In genomic region chr5:172443441-172444109, GRCh38 we compare ENCODE assay signal across 8 cellular contexts. TPM values are rescaled to one million over a fixed set of nuclear protein-coding genes. Genes with fewer than 3 reads are reported as not detected.
DNase-seq lines count a peak whose midpoint lies in the region; ATAC-seq and TF ChIP-seq lines count a peak whose summit lies in the region.

No MANE protein-coding gene starts in this region.

- H3K36me3 ChIP-seq in MG63, result peaks cover 3% of the 10 kb centered on the region; the same call in 1 of the 2 replicates

- H3K4me3 Mint-ChIP-seq in activated T-cell treated with anti-CD3 and anti-CD28 coated beads, Interleukin-2, amount 50 U/mL, for 4 hours, result no peak overlapping the region

- TF ChIP-seq CTCF in AG10803 (conservative IDR thresholded peaks at IDR 0.05; ENCODE audit: low read length), result no peak

- no peaks in the 10 kb centered on the region for H3K9me3 ChIP-seq in MG63

- peaks cover 22% of the 10 kb centered on the region for H3K27me3 Mint-ChIP-seq in activated T-cell treated with anti-CD3 and anti-CD28 coated beads, Interleukin-2, amount 50 U/mL, for 4 hours (ENCODE audit: low read depth)

- no peaks in the 10 kb centered on the region for H3K9me3 Mint-ChIP-seq in activated T-cell treated with anti-CD3 and anti-CD28 coated beads, Interleukin-2, amount 50 U/mL, for 4 hours

- no peak overlapping the region for H3K4me3 ChIP-seq in AG10803 (ENCODE audit: low read length)
- no peak overlapping the region for H3K4me3 ChIP-seq in MG63
- no peak overlapping the region for H3K4me3 ChIP-seq in skeletal muscle cell (ENCODE audit: low read depth, low read length)

- ATAC-seq in activated T-cell treated with anti-CD3 and anti-CD28 coated beads, Interleukin-2, amount 50 U/mL, for 4 hours, result peak; percentile 71 to 76
- ATAC-seq in HG03108 (IDR thresholded peaks at IDR 0.05; ENCODE audit: unreplicated experiment), result no peak

- H3K36me3 Mint-ChIP-seq in activated T-cell treated with anti-CD3 and anti-CD28 coated beads, Interleukin-2, amount 50 U/mL, for 4 hours (ENCODE audit: insufficient read depth), result no peaks in the 10 kb centered on the region

- DNase-seq in AG10803 (ENCODE audit: low read depth), result peak; percentile 98
- peak; percentile 97 for DNase-seq in MG63
- peak; percentile 17 for DNase-seq in activated T-cell treated with anti-CD3 and anti-CD28 coated beads, Interleukin-2, amount 50 U/mL, for 4 hours
- DNase-seq in globus pallidus (ENCODE audit: low spot score), result peak; percentile 50
- DNase-seq in skeletal muscle cell (ENCODE audit: low read depth), result peak; percentile 98
- DNase-seq in NCI-H1436 (lab: John Stamatoyannopoulos, UW), result no peak
- no peak for DNase-seq in activated CD4-positive, CD25-positive, alpha-beta regulatory T cell treated with anti-CD3 and anti-CD28 coated beads, Interleukin-2, amount 50 U/mL, for 72 hours

- H3K4me1 Mint-ChIP-seq in activated T-cell treated with anti-CD3 and anti-CD28 coated beads, Interleukin-2, amount 50 U/mL, for 4 hours (ENCODE audit: low read depth), result peaks cover 11% of the 10 kb centered on the region

- no peaks in the 10 kb centered on the region for H3K27me3 ChIP-seq in MG63

RNA-seq across cellular contexts. Expression of gene SH3PXD2B, which starts 10.8 kb away (rescaled TPM):
- 4.4 and 15.2 TPM in 2 replicates for total RNA-seq in MG63 (2014; rRNA removed; shearing (Covaris generic); ENCODE audit: low replicate concordance)
- under 1 TPM; 0.21 to 0.96 (median 0.92) TPM for total RNA-seq in activated T-cell treated with anti-CD3 and anti-CD28 coated beads, Interleukin-2, amount 50 U/mL, for 4 hours

Comparison
In these comparisons a context has a peak if more than half of its experiments do, and no peak if none do; other contexts are left out.
1. DNase-seq: peak in AG10803 (single experiment), MG63 (single experiment), activated T-cell treated with anti-CD3 and anti-CD28 coated beads, Interleukin-2, amount 50 U/mL, for 4 hours (single experiment), globus pallidus (single experiment) and skeletal muscle cell (single experiment); none in NCI-H1436 (single experiment) and activated CD4-positive, CD25-positive, alpha-beta regulatory T cell treated with anti-CD3 and anti-CD28 coated beads, Interleukin-2, amount 50 U/mL, for 72 hours (single experiment).